ENCODE assay signal across 30 cellular contexts in genomic region chr2:177232098-177232704, GRCh38. TPM values are rescaled to one million over a fixed set of nuclear protein-coding genes. Genes with fewer than 3 reads are reported as not detected.
DNase-seq lines count a peak whose midpoint lies in the region; ATAC-seq and TF ChIP-seq lines count a peak whose summit lies in the region.
"Had no signal": no experiment of that assay in that cellular context is flagged by ENCODE, and none has a peak within 500 bp of the region (broad histone marks: within the 10 kb centered on the region; RNA-seq: fewer than 3 reads in every experiment).

No MANE protein-coding gene starts in this region.

- H3K4me3 Mint-ChIP-seq in activated naive CD4-positive, alpha-beta T cell treated with anti-CD3 and anti-CD28 coated beads, Interleukin-2, amount 50 U/mL, for 24 hours = no peak overlapping the region
- no peak overlapping the region for H3K4me3 Mint-ChIP-seq in activated T-helper 1 cell treated with anti-CD3 and anti-CD28 coated beads, Interleukin-12 subunit alpha, Interleukin-12 subunit beta, Interleukin-2, Interleukin-4 antibody, amounts not matched to agents 30 ng/mL and 10 ng/mL and 1 ng/mL, durations not matched to agents 14 hours and 24 hours and 36 hours
- no peak overlapping the region for H3K4me3 Mint-ChIP-seq in memory B cell
- H3K4me3 Mint-ChIP-seq: activated CD4-positive, alpha-beta T cell treated with anti-CD3 and anti-CD28 coated beads, Interleukin-2, amount 10 ng/mL, durations not matched to agents 24 days and 14 days; CD8-positive, alpha-beta memory T cell; IgD-negative memory B cell; stimulated activated memory B cell treated with anti-CD40 and anti-IgM and Interleukin-4, amounts not matched to agents 10 μg/mL and 1 μg/mL and 100 μg/mL, for 72 hours had no signal

- H3K4me1 ChIP-seq in thyroid gland = peaks cover 4 to 41% of the 10 kb centered on the region in 2 donors

- intact Hi-C loops in activated T-helper 1 cell treated with anti-CD3 and anti-CD28 coated beads, Interleukin-12 subunit alpha, Interleukin-12 subunit beta, Interleukin-2, Interleukin-4 antibody, amounts not matched to agents 30 ng/mL and 10 ng/mL and 1 ng/mL, durations not matched to agents 14 hours and 24 hours and 36 hours (cut with micrococcal nuclease) = loop anchor here (5.0 kb wide), 1 partner anchor 65 kb away; no protein-coding TSS in a partner anchor
- intact Hi-C loops in thyroid gland (cut with DNase I) = no loop called here

- no peak for ATAC-seq in memory B cell (ENCODE audit: low read depth)
- ATAC-seq: activated naive CD4-positive, alpha-beta T cell treated with anti-CD3 and anti-CD28 coated beads, Interleukin-2, amount 50 U/mL, for 72 hours; esophagus mucosa; left lung; stimulated activated memory B cell treated with anti-CD40 and anti-IgM and Interleukin-4, amounts not matched to agents 10 μg/mL and 1 μg/mL and 100 μg/mL, for 72 hours had no signal

- no peak for DNase-seq in activated naive CD4-positive, alpha-beta T cell (lab: John Stamatoyannopoulos, UW)
- no peak for DNase-seq in activated T-helper 1 cell treated with anti-CD3 and anti-CD28 coated beads, Interleukin-12 subunit alpha, Interleukin-12 subunit beta, Interleukin-2, Interleukin-4 antibody, amounts not matched to agents 30 ng/mL and 10 ng/mL and 1 ng/mL, durations not matched to agents 14 hours and 24 hours and 36 hours (ENCODE audit: low spot score)
- DNase-seq in memory B cell (ENCODE audit: low spot score in 2 of 2) (no peak), thyroid gland (peak in 1 of 2 donors; percentile 29), epidermal melanocyte (ENCODE audit: insufficient read length, low spot score) (no peak), NAMALWA (ENCODE audit: low spot score) (no peak), SIG-M5 (lab: John Stamatoyannopoulos, UW) (no peak)
- DNase-seq: AML-193; aorta; caudate nucleus; CD8-positive, alpha-beta memory T cell; GOT3; head of caudate nucleus; islet precursor cell; left lung; NCI-H1048; NCI-H1694; NCI-H446 treated with DMSO at 0.1 percent for 48 hours; NCI-H82; stimulated activated CD4-positive, alpha-beta T cell treated with anti-CD3 and anti-CD28 coated beads, Interleukin-15, amount 100 ng/mL, for 24 hours; T1000; WERI-Rb-1 had no signal

- peak overlapping the region; percentile 35 to 45 (median 43) for H3K27ac ChIP-seq in thyroid gland
- H3K27ac ChIP-seq: left lung, SJSA1, WERI-Rb-1 had no signal

- WGBS in thyroid gland, 2 donors = 65 to 68% methylated on average over 8 of the region's 8 CpGs

- no peaks in the 10 kb centered on the region for H3K27me3 ChIP-seq in thyroid gland
- H3K27me3 ChIP-seq: left lung, SJSA1 had no signal

- peaks cover 42 to 43% of the 10 kb centered on the region in 2 donors for H3K36me3 ChIP-seq in thyroid gland

- no peaks in the 10 kb centered on the region for H3K27me3 Mint-ChIP-seq in activated naive CD4-positive, alpha-beta T cell treated with anti-CD3 and anti-CD28 coated beads, Interleukin-2, amount 50 U/mL, for 24 hours
- no peaks in the 10 kb centered on the region for H3K27me3 Mint-ChIP-seq in activated T-helper 1 cell treated with anti-CD3 and anti-CD28 coated beads, Interleukin-12 subunit alpha, Interleukin-12 subunit beta, Interleukin-2, Interleukin-4 antibody, amounts not matched to agents 30 ng/mL and 10 ng/mL and 1 ng/mL, durations not matched to agents 14 hours and 24 hours and 36 hours (ENCODE audit: insufficient read depth)
- H3K27me3 Mint-ChIP-seq in memory B cell = no peaks in the 10 kb centered on the region
- H3K27me3 Mint-ChIP-seq: activated CD4-positive, alpha-beta T cell treated with anti-CD3 and anti-CD28 coated beads, Interleukin-2, amount 10 ng/mL, durations not matched to agents 24 days and 14 days; CD8-positive, alpha-beta memory T cell; IgD-negative memory B cell; stimulated activated memory B cell treated with anti-CD40 and anti-IgM and Interleukin-4, amounts not matched to agents 10 μg/mL and 1 μg/mL and 100 μg/mL, for 72 hours had no signal

- H3K9me3 Mint-ChIP-seq in activated naive CD4-positive, alpha-beta T cell treated with anti-CD3 and anti-CD28 coated beads, Interleukin-2, amount 50 U/mL, for 24 hours = no peaks in the 10 kb centered on the region
- H3K9me3 Mint-ChIP-seq in activated T-helper 1 cell treated with anti-CD3 and anti-CD28 coated beads, Interleukin-12 subunit alpha, Interleukin-12 subunit beta, Interleukin-2, Interleukin-4 antibody, amounts not matched to agents 30 ng/mL and 10 ng/mL and 1 ng/mL, durations not matched to agents 14 hours and 24 hours and 36 hours = no peaks in the 10 kb centered on the region
- H3K9me3 Mint-ChIP-seq in memory B cell = no peaks in the 10 kb centered on the region
- H3K9me3 Mint-ChIP-seq: activated CD4-positive, alpha-beta T cell treated with anti-CD3 and anti-CD28 coated beads, Interleukin-2, amount 10 ng/mL, durations not matched to agents 24 days and 14 days; activated naive CD4-positive, alpha-beta T cell treated with anti-CD3 and anti-CD28 coated beads, Interleukin-2, amount 50 U/mL, for 72 hours; activated T-helper 2 cell treated with anti-CD3 and anti-CD28 coated beads, Interferon-gamma antibody, Interleukin-2, Interleukin-4, amounts not matched to agents 10 μg/mL and 5 μg/mL and 100 μg/mL, durations not matched to agents 14 hours and 24 hours and 36 hours; CD8-positive, alpha-beta memory T cell; IgD-negative memory B cell; stimulated activated memory B cell treated with anti-CD40 and anti-IgM and Interleukin-4, amounts not matched to agents 10 μg/mL and 1 μg/mL and 100 μg/mL, for 72 hours had no signal

- H3K4me3 ChIP-seq in thyroid gland (replicated peaks in 1 of 3) = no peak overlapping the region
- H3K4me3 ChIP-seq: left lung, SJSA1 had no signal

- no peaks in the 10 kb centered on the region for H3K9me3 ChIP-seq in thyroid gland
- H3K9me3 ChIP-seq: left lung, SJSA1 had no signal

- peaks cover 24% of the 10 kb centered on the region for H3K36me3 Mint-ChIP-seq in activated naive CD4-positive, alpha-beta T cell treated with anti-CD3 and anti-CD28 coated beads, Interleukin-2, amount 50 U/mL, for 24 hours
- peaks cover 58% of the 10 kb centered on the region for H3K36me3 Mint-ChIP-seq in activated T-helper 1 cell treated with anti-CD3 and anti-CD28 coated beads, Interleukin-12 subunit alpha, Interleukin-12 subunit beta, Interleukin-2, Interleukin-4 antibody, amounts not matched to agents 30 ng/mL and 10 ng/mL and 1 ng/mL, durations not matched to agents 14 hours and 24 hours and 36 hours (ENCODE audit: low read depth)
- H3K36me3 Mint-ChIP-seq in memory B cell = peaks cover 32% of the 10 kb centered on the region

- peaks cover 57% of the 10 kb centered on the region for H3K4me1 Mint-ChIP-seq in activated naive CD4-positive, alpha-beta T cell treated with anti-CD3 and anti-CD28 coated beads, Interleukin-2, amount 50 U/mL, for 24 hours
- peaks cover 53% of the 10 kb centered on the region for H3K4me1 Mint-ChIP-seq in activated T-helper 1 cell treated with anti-CD3 and anti-CD28 coated beads, Interleukin-12 subunit alpha, Interleukin-12 subunit beta, Interleukin-2, Interleukin-4 antibody, amounts not matched to agents 30 ng/mL and 10 ng/mL and 1 ng/mL, durations not matched to agents 14 hours and 24 hours and 36 hours (ENCODE audit: low read depth)
- H3K4me1 Mint-ChIP-seq in memory B cell = peaks cover 19% of the 10 kb centered on the region

- peak overlapping the region; percentile 3 for H3K27ac Mint-ChIP-seq in activated naive CD4-positive, alpha-beta T cell treated with anti-CD3 and anti-CD28 coated beads, Interleukin-2, amount 50 U/mL, for 24 hours
- peak overlapping the region; percentile 40 for H3K27ac Mint-ChIP-seq in activated T-helper 1 cell treated with anti-CD3 and anti-CD28 coated beads, Interleukin-12 subunit alpha, Interleukin-12 subunit beta, Interleukin-2, Interleukin-4 antibody, amounts not matched to agents 30 ng/mL and 10 ng/mL and 1 ng/mL, durations not matched to agents 14 hours and 24 hours and 36 hours
- H3K27ac Mint-ChIP-seq in memory B cell = peak overlapping the region; percentile 47
- H3K27ac Mint-ChIP-seq: activated T-helper 2 cell treated with anti-CD3 and anti-CD28 coated beads, Interferon-gamma antibody, Interleukin-2, Interleukin-4, amounts not matched to agents 10 μg/mL and 5 μg/mL and 100 μg/mL, durations not matched to agents 14 hours and 24 hours and 36 hours; stimulated activated memory B cell treated with anti-CD40 and anti-IgM and Interleukin-4, amounts not matched to agents 10 μg/mL and 1 μg/mL and 100 μg/mL, for 72 hours had no signal

- TF ChIP-seq CTCF in thyroid gland (IDR thresholded peaks at IDR 0.05) = no peak

- TF ChIP-seq POLR2A in thyroid gland (IDR thresholded peaks at IDR 0.05) = no peak

RNA-seq across cellular contexts. Expression of gene HNRNPA3, which starts 19.6 kb away (rescaled TPM):
- total RNA-seq in activated T-helper 1 cell treated with anti-CD3 and anti-CD28 coated beads, Interleukin-12 subunit alpha, Interleukin-12 subunit beta, Interleukin-2, Interleukin-4 antibody, amounts not matched to agents 30 ng/mL and 10 ng/mL and 1 ng/mL, durations not matched to agents 14 hours and 24 hours and 36 hours = 326 and 333 TPM in 2 replicates
- 100 to 1,000 TPM in 1 of 4 donors, 10 to 100 TPM in 3; 80.3 to 115 (median 82.3) TPM for total RNA-seq in thyroid gland

RNA-seq across cellular contexts. Expression of gene NFE2L2, which starts 32.3 kb away (rescaled TPM):
- total RNA-seq in activated T-helper 1 cell treated with anti-CD3 and anti-CD28 coated beads, Interleukin-12 subunit alpha, Interleukin-12 subunit beta, Interleukin-2, Interleukin-4 antibody, amounts not matched to agents 30 ng/mL and 10 ng/mL and 1 ng/mL, durations not matched to agents 14 hours and 24 hours and 36 hours = 68.2 and 71.2 TPM in 2 replicates
- total RNA-seq in thyroid gland = 100 to 1,000 TPM; 139 to 157 (median 144) TPM
